Comparison of ENCODE assay signal across 27 cellular contexts in the genomic region with DNA sequence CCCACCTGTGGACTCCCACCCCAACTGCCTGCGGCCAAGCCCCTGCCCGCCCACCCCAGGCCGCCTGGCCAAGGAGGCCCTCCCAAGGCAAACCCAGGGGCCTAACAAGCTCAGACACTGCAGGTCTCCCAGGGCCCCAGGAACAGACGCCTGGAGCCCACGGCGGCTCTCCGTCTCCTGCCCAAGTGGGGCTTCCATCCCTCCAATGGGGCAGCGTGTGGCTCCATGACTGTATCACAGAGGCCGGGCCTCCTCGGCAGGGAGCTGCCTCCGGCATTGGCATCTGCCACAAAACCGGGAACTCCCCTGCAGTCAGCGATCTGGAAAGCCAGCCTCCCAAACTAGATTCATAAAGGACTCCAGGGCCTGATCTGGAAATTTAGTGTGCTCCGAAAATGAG.
"Had no signal": no experiment of that assay in that cellular context is flagged by ENCODE, and none has a peak within 500 bp of the region (broad histone marks: within the 10 kb centered on the region; RNA-seq: fewer than 3 reads in every experiment).

No MANE protein-coding gene starts in this region.

- ATAC-seq: effector memory CD8-positive, alpha-beta T cell; heart right ventricle; left lobe of liver; mucosa of descending colon; pancreas; sciatic nerve had no signal

- H3K27ac ChIP-seq: coronary artery, esophagus squamous epithelium, heart right ventricle, testis, tibial artery had no signal

- H3K4me3 ChIP-seq: coronary artery, esophagus squamous epithelium, heart right ventricle, mucosa of descending colon, pancreas, smooth muscle cell, testis, tibial artery had no signal

- H3K4me1 ChIP-seq: tibial artery had no signal

- H3K9me3 ChIP-seq: esophagus squamous epithelium, heart right ventricle, mucosa of descending colon, pancreas, testis, tibial artery had no signal

- H3K27me3 ChIP-seq: pancreas, testis, tibial artery had no signal

- DNase-seq: dermis blood vessel endothelial cell; effector memory CD8-positive, alpha-beta T cell; erythroblast; esophagus squamous epithelium; foreskin melanocyte; glutamatergic neuron; heart right ventricle; hippocampal formation; kidney glomerular epithelial cell; mesenchymal stem cell; naive B cell; occipital lobe; pancreas; retina; stimulated activated CD4-positive, alpha-beta T cell treated with anti-CD3 and anti-CD28 coated beads, Interleukin-12 subunit alpha, Interleukin-12 subunit beta, amount 100 ng/mL, for 4 hours; stimulated activated CD4-positive, alpha-beta T cell treated with anti-CD3 and anti-CD28 coated beads, Interleukin-1b, Interleukin-23, amount 100 ng/mL, for 48 hours; stimulated activated CD4-positive, alpha-beta T cell treated with anti-CD3 and anti-CD28 coated beads, Interleukin-4, amount 100 ng/mL, for 1 hour; stimulated activated CD8-positive, alpha-beta memory T cell treated with anti-CD3 and anti-CD28 coated beads, Interleukin-4, amount 100 ng/mL, for 48 hours; stimulated activated naive CD4-positive, alpha-beta T cell; substantia nigra; testis; tibial artery had no signal
